31 cellular contexts compared by ENCODE assay signal in genomic region chr19:4100647-4101495, GRCh38. TPM values are rescaled to one million over a fixed set of nuclear protein-coding genes. Genes with fewer than 3 reads are reported as not detected.
DNase-seq lines count a peak whose midpoint lies in the region; ATAC-seq and TF ChIP-seq lines count a peak whose summit lies in the region.
"Had no signal": no experiment of that assay in that cellular context is flagged by ENCODE, and none has a peak within 500 bp of the region (broad histone marks: within the 10 kb centered on the region; RNA-seq: fewer than 3 reads in every experiment).

No MANE protein-coding gene starts in this region.

- no peak overlapping the region for H3K4me3 ChIP-seq in NT2/D1 (ENCODE audit: insufficient read length, low read depth)
- H3K4me3 ChIP-seq in sigmoid colon = no peak overlapping the region
- H3K4me3 ChIP-seq: A549, GM12878, GM23338, HAP-1, SJCRH30 had no signal

- TF ChIP-seq POLR2A in sigmoid colon (IDR thresholded peaks at IDR 0.05) = no peak

- peaks cover 7% of the 10 kb centered on the region for H3K4me1 ChIP-seq in NT2/D1 (ENCODE audit: insufficient read depth, insufficient read length)
- no peaks in the 10 kb centered on the region for H3K4me1 ChIP-seq in sigmoid colon
- H3K4me1 ChIP-seq: A549, Caco-2, HAP-1 had no signal

- no peaks in the 10 kb centered on the region for H3K27me3 Mint-ChIP-seq in activated naive CD8-positive, alpha-beta T cell treated with anti-CD3 and anti-CD28 coated beads, Interleukin-2, amount 10 ng/mL, durations not matched to agents 7 days and 5 days
- no peaks in the 10 kb centered on the region for H3K27me3 Mint-ChIP-seq in activated naive CD8-positive, alpha-beta T cell treated with anti-CD3 and anti-CD28 coated beads, Interleukin-2, amount 50 U/mL, for 24 hours
- no peaks in the 10 kb centered on the region for H3K27me3 Mint-ChIP-seq in central memory CD8-positive, alpha-beta T cell
- H3K27me3 Mint-ChIP-seq: IgD-negative memory B cell had no signal

- 95 to 96% methylated on average over 38 of the region's 38 CpGs for WGBS in sigmoid colon, 2 donors

- H3K36me3 ChIP-seq in NT2/D1 (ENCODE audit: insufficient read depth, insufficient read length, low read length) (peaks cover 92% of the 10 kb centered on the region), sigmoid colon (peaks cover 17 to 85% (median 48%) of the 10 kb centered on the region in 4 donors)

- intact Hi-C loops in sigmoid colon (cut with DNase I) = no loop called here

- no peaks in the 10 kb centered on the region for H3K9me3 ChIP-seq in NT2/D1 (ENCODE audit: insufficient read depth, low read length)
- H3K9me3 ChIP-seq in sigmoid colon = no peaks in the 10 kb centered on the region
- H3K9me3 ChIP-seq: A549, Caco-2, HAP-1, SJCRH30 had no signal

- no peak for TF ChIP-seq CTCF in sigmoid colon (IDR thresholded peaks at IDR 0.05)

- ATAC-seq in activated naive CD8-positive, alpha-beta T cell treated with anti-CD3 and anti-CD28 coated beads, Interleukin-2, amount 10 ng/mL, durations not matched to agents 7 days and 5 days (ENCODE audit: low read depth) = no peak
- ATAC-seq in activated naive CD8-positive, alpha-beta T cell treated with anti-CD3 and anti-CD28 coated beads, Interleukin-2, amount 50 U/mL, for 24 hours = no peak
- ATAC-seq in central memory CD8-positive, alpha-beta T cell (replicated peaks; ENCODE audit: extremely low read depth, poor library complexity, severe bottlenecking) = no peak
- ATAC-seq: A549; CD8-positive, alpha-beta T cell; GM12878; GM23338; PC-3; Right ventricle myocardium inferior; SK-N-SH treated with all-trans-retinoic acid at 6 μM for 48 hours had no signal

- H3K4me1 Mint-ChIP-seq in activated naive CD8-positive, alpha-beta T cell treated with anti-CD3 and anti-CD28 coated beads, Interleukin-2, amount 10 ng/mL, durations not matched to agents 7 days and 5 days = peaks cover 20% of the 10 kb centered on the region
- peaks cover 28% of the 10 kb centered on the region for H3K4me1 Mint-ChIP-seq in activated naive CD8-positive, alpha-beta T cell treated with anti-CD3 and anti-CD28 coated beads, Interleukin-2, amount 50 U/mL, for 24 hours
- peaks cover 25% of the 10 kb centered on the region for H3K4me1 Mint-ChIP-seq in central memory CD8-positive, alpha-beta T cell
- H3K4me1 Mint-ChIP-seq: GM23338 had no signal

- POLR2A ChIA-PET in activated naive CD8-positive, alpha-beta T cell treated with anti-CD3 and anti-CD28 coated beads, Interleukin-2, amount 10 ng/mL, durations not matched to agents 7 days and 5 days (lab: Charles Lee) = interaction anchor here (0.8 to 2.1 kb wide), 2 partner anchors 8 to 12 kb away, joined by 3 to 9 read pairs; no protein-coding TSS in a partner anchor

- no peak for TF ChIP-seq EP300 in sigmoid colon (IDR thresholded peaks at IDR 0.05)

- no peaks in the 10 kb centered on the region for H3K9me3 Mint-ChIP-seq in activated naive CD8-positive, alpha-beta T cell treated with anti-CD3 and anti-CD28 coated beads, Interleukin-2, amount 10 ng/mL, durations not matched to agents 7 days and 5 days
- no peaks in the 10 kb centered on the region for H3K9me3 Mint-ChIP-seq in activated naive CD8-positive, alpha-beta T cell treated with anti-CD3 and anti-CD28 coated beads, Interleukin-2, amount 50 U/mL, for 24 hours
- no peaks in the 10 kb centered on the region for H3K9me3 Mint-ChIP-seq in central memory CD8-positive, alpha-beta T cell
- H3K9me3 Mint-ChIP-seq: CD8-positive, alpha-beta T cell; GM23338; IgD-negative memory B cell had no signal

- DNase-seq in activated naive CD8-positive, alpha-beta T cell treated with anti-CD3 and anti-CD28 coated beads, Interleukin-2, amount 10 ng/mL, durations not matched to agents 7 days and 5 days = no peak
- no peak for DNase-seq in activated naive CD8-positive, alpha-beta T cell treated with anti-CD3 and anti-CD28 coated beads, Interleukin-2, amount 50 U/mL, for 24 hours
- DNase-seq in NT2/D1 (ENCODE audit: low read depth, low spot score) = no peak
- no peak for DNase-seq in central memory CD8-positive, alpha-beta T cell (ENCODE audit: low spot score in 2 of 2)
- no peak for DNase-seq in sigmoid colon
- DNase-seq in NCI-H345 (lab: John Stamatoyannopoulos, UW) = no peak
- DNase-seq in stimulated activated CD4-positive, alpha-beta T cell treated with anti-CD3 and anti-CD28 coated beads, Interleukin-4, amount 100 ng/mL, for 24 hours = no peak
- DNase-seq: Caco-2; CD8-positive, alpha-beta T cell; DMS79; EL; GDM1; MM.1S; NCI-H1092; NCI-H1417 treated with DMSO at 0.1 percent for 48 hours; NCI-H187; NCI-H2081 treated with DMSO at 0.1 percent for 48 hours; NCI-H2171 treated with DMSO at 0.1 percent for 48 hours; NCI-H524; NCI-H748 treated with DMSO at 0.1 percent for 48 hours; PC-3; SJCRH30 had no signal

- H3K27me3 ChIP-seq in NT2/D1 (ENCODE audit: insufficient read depth, insufficient read length) (no peaks in the 10 kb centered on the region), sigmoid colon (no peaks in the 10 kb centered on the region)
- H3K27me3 ChIP-seq: SJCRH30 had no signal

- H3K27ac Mint-ChIP-seq in activated naive CD8-positive, alpha-beta T cell treated with anti-CD3 and anti-CD28 coated beads, Interleukin-2, amount 10 ng/mL, durations not matched to agents 7 days and 5 days = peak overlapping the region; percentile 68
- no peak overlapping the region for H3K27ac Mint-ChIP-seq in activated naive CD8-positive, alpha-beta T cell treated with anti-CD3 and anti-CD28 coated beads, Interleukin-2, amount 50 U/mL, for 24 hours
- H3K27ac Mint-ChIP-seq in central memory CD8-positive, alpha-beta T cell (ENCODE audit: low read depth) = peak overlapping the region; percentile 83
- H3K27ac Mint-ChIP-seq: GM23338, IgD-negative memory B cell had no signal

- peak overlapping the region; percentile 24 for H3K9ac ChIP-seq in NT2/D1 (ENCODE audit: insufficient read length, low read depth)
- H3K9ac ChIP-seq: KMS-11 had no signal

- no peak overlapping the region for H3K4me3 Mint-ChIP-seq in activated naive CD8-positive, alpha-beta T cell treated with anti-CD3 and anti-CD28 coated beads, Interleukin-2, amount 10 ng/mL, durations not matched to agents 7 days and 5 days
- no peak overlapping the region for H3K4me3 Mint-ChIP-seq in activated naive CD8-positive, alpha-beta T cell treated with anti-CD3 and anti-CD28 coated beads, Interleukin-2, amount 50 U/mL, for 24 hours
- H3K4me3 Mint-ChIP-seq in central memory CD8-positive, alpha-beta T cell = no peak overlapping the region
- H3K4me3 Mint-ChIP-seq: CD8-positive, alpha-beta T cell; GM23338; IgD-negative memory B cell had no signal

- no peak overlapping the region for H3K27ac ChIP-seq in sigmoid colon
- H3K27ac ChIP-seq: A549, C4-2B, KMS-11, SJCRH30 had no signal

- H3K36me3 Mint-ChIP-seq in activated naive CD8-positive, alpha-beta T cell treated with anti-CD3 and anti-CD28 coated beads, Interleukin-2, amount 10 ng/mL, durations not matched to agents 7 days and 5 days = peaks cover 21% of the 10 kb centered on the region
- H3K36me3 Mint-ChIP-seq in activated naive CD8-positive, alpha-beta T cell treated with anti-CD3 and anti-CD28 coated beads, Interleukin-2, amount 50 U/mL, for 24 hours (ENCODE audit: low read depth) = peaks cover 18% of the 10 kb centered on the region
- peaks cover 29% of the 10 kb centered on the region for H3K36me3 Mint-ChIP-seq in central memory CD8-positive, alpha-beta T cell (ENCODE audit: insufficient read depth)

RNA-seq across cellular contexts. Expression of gene MAP2K2, which starts 23.1 kb away (rescaled TPM):
- 100 to 1,000 TPM; 210 to 211 TPM for total RNA-seq in activated naive CD8-positive, alpha-beta T cell treated with anti-CD3 and anti-CD28 coated beads, Interleukin-2, amount 10 ng/mL, durations not matched to agents 7 days and 5 days
- total RNA-seq in sigmoid colon = 10 to 100 TPM; 48.2 to 76.4 (median 65.3) TPM
- 100 to 1,000 TPM; 196 to 278 (median 253) TPM for polyA plus RNA-seq in sigmoid colon

RNA-seq across cellular contexts. Expression of gene ZBTB7A, which starts 34.2 kb away (rescaled TPM):
- 10 to 100 TPM; 60.6 to 61.5 TPM for total RNA-seq in activated naive CD8-positive, alpha-beta T cell treated with anti-CD3 and anti-CD28 coated beads, Interleukin-2, amount 10 ng/mL, durations not matched to agents 7 days and 5 days
- 10 to 100 TPM; 35.4 to 53.2 (median 44.8) TPM for total RNA-seq in sigmoid colon
- 10 to 100 TPM; 22.8 to 39.1 (median 23.8) TPM for polyA plus RNA-seq in sigmoid colon

RNA-seq across cellular contexts. Expression of gene CREB3L3, which starts 52.6 kb away (rescaled TPM):
- total RNA-seq in activated naive CD8-positive, alpha-beta T cell treated with anti-CD3 and anti-CD28 coated beads, Interleukin-2, amount 10 ng/mL, durations not matched to agents 7 days and 5 days = not detected
- total RNA-seq in sigmoid colon = under 1 TPM in 1 of 4 donors, not detected in 3; 0.55 TPM
- polyA plus RNA-seq in sigmoid colon = 10 to 100 TPM in 1 of 3 donors, 1 to 10 TPM in 2; 1.8 to 24.0 (median 8.5) TPM
- total RNA-seq: CD8-positive, alpha-beta T cell; GM12878; GM23338; PC-3; Right ventricle myocardium inferior; SJCRH30 had no signal
- polyA plus RNA-seq: IgD-negative memory B cell had no signal
